Comparison of ENCODE assay signal across 1 cellular context in genomic region chr15:74511583-74511982, GRCh38.
TF ChIP-seq lines count a peak whose summit lies in the region.

No MANE protein-coding gene starts in this region.

TF ChIP-seq in GM23338, 12 proteins besides CTCF, POLR2A, EP300 and RAD21 (continued from another document):
- TF ChIP-seq, protein P1, sequence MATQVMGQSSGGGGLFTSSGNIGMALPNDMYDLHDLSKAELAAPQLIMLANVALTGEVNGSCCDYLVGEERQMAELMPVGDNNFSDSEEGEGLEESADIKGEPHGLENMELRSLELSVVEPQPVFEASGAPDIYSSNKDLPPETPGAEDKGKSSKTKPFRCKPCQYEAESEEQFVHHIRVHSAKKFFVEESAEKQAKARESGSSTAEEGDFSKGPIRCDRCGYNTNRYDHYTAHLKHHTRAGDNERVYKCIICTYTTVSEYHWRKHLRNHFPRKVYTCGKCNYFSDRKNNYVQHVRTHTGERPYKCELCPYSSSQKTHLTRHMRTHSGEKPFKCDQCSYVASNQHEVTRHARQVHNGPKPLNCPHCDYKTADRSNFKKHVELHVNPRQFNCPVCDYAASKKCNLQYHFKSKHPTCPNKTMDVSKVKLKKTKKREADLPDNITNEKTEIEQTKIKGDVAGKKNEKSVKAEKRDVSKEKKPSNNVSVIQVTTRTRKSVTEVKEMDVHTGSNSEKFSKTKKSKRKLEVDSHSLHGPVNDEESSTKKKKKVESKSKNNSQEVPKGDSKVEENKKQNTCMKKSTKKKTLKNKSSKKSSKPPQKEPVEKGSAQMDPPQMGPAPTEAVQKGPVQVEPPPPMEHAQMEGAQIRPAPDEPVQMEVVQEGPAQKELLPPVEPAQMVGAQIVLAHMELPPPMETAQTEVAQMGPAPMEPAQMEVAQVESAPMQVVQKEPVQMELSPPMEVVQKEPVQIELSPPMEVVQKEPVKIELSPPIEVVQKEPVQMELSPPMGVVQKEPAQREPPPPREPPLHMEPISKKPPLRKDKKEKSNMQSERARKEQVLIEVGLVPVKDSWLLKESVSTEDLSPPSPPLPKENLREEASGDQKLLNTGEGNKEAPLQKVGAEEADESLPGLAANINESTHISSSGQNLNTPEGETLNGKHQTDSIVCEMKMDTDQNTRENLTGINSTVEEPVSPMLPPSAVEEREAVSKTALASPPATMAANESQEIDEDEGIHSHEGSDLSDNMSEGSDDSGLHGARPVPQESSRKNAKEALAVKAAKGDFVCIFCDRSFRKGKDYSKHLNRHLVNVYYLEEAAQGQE (IDR thresholded peaks at IDR 0.05; ENCODE audit: unreplicated experiment), result no peak
- TF ChIP-seq CREB1 (CRISPR knock-in tag; IDR thresholded peaks at IDR 0.05; ENCODE audit: low read depth) (no peak), STAT1 (IDR thresholded peaks at IDR 0.05; ENCODE audit: unreplicated experiment) (no peak)
- TF ChIP-seq, protein P2, sequence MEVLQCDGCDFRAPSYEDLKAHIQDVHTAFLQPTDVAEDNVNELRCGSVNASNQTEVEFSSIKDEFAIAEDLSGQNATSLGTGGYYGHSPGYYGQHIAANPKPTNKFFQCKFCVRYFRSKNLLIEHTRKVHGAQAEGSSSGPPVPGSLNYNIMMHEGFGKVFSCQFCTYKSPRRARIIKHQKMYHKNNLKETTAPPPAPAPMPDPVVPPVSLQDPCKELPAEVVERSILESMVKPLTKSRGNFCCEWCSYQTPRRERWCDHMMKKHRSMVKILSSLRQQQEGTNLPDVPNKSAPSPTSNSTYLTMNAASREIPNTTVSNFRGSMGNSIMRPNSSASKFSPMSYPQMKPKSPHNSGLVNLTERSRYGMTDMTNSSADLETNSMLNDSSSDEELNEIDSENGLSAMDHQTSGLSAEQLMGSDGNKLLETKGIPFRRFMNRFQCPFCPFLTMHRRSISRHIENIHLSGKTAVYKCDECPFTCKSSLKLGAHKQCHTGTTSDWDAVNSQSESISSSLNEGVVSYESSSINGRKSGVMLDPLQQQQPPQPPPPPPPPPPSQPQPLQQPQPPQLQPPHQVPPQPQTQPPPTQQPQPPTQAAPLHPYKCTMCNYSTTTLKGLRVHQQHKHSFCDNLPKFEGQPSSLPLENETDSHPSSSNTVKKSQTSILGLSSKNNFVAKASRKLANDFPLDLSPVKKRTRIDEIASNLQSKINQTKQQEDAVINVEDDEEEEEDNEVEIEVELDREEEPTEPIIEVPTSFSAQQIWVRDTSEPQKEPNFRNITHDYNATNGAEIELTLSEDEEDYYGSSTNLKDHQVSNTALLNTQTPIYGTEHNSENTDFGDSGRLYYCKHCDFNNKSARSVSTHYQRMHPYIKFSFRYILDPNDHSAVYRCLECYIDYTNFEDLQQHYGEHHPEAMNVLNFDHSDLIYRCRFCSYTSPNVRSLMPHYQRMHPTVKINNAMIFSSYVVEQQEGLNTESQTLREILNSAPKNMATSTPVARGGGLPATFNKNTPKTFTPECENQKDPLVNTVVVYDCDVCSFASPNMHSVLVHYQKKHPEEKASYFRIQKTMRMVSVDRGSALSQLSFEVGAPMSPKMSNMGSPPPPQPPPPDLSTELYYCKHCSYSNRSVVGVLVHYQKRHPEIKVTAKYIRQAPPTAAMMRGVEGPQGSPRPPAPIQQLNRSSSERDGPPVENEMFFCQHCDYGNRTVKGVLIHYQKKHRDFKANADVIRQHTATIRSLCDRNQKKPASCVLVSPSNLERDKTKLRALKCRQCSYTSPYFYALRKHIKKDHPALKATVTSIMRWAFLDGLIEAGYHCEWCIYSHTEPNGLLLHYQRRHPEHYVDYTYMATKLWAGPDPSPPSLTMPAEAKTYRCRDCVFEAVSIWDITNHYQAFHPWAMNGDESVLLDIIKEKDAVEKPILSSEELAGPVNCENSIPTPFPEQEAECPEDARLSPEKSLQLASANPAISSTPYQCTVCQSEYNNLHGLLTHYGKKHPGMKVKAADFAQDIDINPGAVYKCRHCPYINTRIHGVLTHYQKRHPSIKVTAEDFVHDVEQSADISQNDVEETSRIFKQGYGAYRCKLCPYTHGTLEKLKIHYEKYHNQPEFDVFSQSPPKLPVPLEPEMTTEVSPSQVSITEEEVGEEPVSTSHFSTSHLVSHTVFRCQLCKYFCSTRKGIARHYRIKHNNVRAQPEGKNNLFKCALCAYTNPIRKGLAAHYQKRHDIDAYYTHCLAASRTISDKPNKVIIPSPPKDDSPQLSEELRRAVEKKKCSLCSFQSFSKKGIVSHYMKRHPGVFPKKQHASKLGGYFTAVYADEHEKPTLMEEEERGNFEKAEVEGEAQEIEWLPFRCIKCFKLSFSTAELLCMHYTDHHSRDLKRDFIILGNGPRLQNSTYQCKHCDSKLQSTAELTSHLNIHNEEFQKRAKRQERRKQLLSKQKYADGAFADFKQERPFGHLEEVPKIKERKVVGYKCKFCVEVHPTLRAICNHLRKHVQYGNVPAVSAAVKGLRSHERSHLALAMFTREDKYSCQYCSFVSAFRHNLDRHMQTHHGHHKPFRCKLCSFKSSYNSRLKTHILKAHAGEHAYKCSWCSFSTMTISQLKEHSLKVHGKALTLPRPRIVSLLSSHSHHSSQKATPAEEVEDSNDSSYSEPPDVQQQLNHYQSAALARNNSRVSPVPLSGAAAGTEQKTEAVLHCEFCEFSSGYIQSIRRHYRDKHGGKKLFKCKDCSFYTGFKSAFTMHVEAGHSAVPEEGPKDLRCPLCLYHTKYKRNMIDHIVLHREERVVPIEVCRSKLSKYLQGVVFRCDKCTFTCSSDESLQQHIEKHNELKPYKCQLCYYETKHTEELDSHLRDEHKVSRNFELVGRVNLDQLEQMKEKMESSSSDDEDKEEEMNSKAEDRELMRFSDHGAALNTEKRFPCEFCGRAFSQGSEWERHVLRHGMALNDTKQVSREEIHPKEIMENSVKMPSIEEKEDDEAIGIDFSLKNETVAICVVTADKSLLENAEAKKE (CRISPR knock-in tag; IDR thresholded peaks at IDR 0.05), result no peak
- TF ChIP-seq, protein P3, sequence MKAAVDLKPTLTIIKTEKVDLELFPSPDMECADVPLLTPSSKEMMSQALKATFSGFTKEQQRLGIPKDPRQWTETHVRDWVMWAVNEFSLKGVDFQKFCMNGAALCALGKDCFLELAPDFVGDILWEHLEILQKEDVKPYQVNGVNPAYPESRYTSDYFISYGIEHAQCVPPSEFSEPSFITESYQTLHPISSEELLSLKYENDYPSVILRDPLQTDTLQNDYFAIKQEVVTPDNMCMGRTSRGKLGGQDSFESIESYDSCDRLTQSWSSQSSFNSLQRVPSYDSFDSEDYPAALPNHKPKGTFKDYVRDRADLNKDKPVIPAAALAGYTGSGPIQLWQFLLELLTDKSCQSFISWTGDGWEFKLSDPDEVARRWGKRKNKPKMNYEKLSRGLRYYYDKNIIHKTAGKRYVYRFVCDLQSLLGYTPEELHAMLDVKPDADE (IDR thresholded peaks at IDR 0.05), result no peak
